In the genomic region with DNA sequence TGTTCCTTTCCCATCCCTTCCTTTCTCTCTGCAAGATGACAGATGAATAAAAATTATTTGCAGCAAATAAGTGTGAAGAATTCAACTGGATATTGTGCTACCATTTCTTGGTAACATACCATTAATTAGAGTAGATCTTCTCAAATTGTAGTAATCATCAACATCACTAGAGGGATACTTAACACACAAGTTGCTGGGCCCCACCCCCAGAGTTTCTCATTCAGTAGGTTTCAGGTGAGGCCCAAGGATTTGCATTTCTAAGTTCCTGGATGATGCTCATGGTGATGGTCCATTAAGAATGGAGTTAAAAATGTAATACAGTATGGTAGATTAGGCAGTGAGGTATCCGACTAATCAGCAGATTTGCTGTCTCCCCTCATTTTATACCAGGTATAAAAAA, we compare ENCODE assay signal across 2 cellular contexts.
TF ChIP-seq lines count a peak whose summit lies in the region.

No MANE protein-coding gene starts in this region.

TF ChIP-seq in GM23338, 12 proteins besides CTCF, POLR2A, EP300 and RAD21:
- no peak for TF ChIP-seq CREB1 (CRISPR knock-in tag; IDR thresholded peaks at IDR 0.05; ENCODE audit: low read depth)
- TF ChIP-seq EZH2phosphoT487 (IDR thresholded peaks at IDR 0.05; ENCODE audit: unreplicated experiment): no peak
- TF ChIP-seq STAT1 (IDR thresholded peaks at IDR 0.05; ENCODE audit: unreplicated experiment): no peak
- no peak for TF ChIP-seq ZNF331 (CRISPR knock-in tag; IDR thresholded peaks at IDR 0.05; ENCODE audit: low read depth)
- no peak for TF ChIP-seq JUNB (IDR thresholded peaks at IDR 0.05; ENCODE audit: unreplicated experiment)
- TF ChIP-seq NANOG (IDR thresholded peaks at IDR 0.05; ENCODE audit: borderline replicate concordance): no peak
- TF ChIP-seq ZNF114 (CRISPR knock-in tag; IDR thresholded peaks at IDR 0.05): no peak
- TF ChIP-seq, protein P1, sequence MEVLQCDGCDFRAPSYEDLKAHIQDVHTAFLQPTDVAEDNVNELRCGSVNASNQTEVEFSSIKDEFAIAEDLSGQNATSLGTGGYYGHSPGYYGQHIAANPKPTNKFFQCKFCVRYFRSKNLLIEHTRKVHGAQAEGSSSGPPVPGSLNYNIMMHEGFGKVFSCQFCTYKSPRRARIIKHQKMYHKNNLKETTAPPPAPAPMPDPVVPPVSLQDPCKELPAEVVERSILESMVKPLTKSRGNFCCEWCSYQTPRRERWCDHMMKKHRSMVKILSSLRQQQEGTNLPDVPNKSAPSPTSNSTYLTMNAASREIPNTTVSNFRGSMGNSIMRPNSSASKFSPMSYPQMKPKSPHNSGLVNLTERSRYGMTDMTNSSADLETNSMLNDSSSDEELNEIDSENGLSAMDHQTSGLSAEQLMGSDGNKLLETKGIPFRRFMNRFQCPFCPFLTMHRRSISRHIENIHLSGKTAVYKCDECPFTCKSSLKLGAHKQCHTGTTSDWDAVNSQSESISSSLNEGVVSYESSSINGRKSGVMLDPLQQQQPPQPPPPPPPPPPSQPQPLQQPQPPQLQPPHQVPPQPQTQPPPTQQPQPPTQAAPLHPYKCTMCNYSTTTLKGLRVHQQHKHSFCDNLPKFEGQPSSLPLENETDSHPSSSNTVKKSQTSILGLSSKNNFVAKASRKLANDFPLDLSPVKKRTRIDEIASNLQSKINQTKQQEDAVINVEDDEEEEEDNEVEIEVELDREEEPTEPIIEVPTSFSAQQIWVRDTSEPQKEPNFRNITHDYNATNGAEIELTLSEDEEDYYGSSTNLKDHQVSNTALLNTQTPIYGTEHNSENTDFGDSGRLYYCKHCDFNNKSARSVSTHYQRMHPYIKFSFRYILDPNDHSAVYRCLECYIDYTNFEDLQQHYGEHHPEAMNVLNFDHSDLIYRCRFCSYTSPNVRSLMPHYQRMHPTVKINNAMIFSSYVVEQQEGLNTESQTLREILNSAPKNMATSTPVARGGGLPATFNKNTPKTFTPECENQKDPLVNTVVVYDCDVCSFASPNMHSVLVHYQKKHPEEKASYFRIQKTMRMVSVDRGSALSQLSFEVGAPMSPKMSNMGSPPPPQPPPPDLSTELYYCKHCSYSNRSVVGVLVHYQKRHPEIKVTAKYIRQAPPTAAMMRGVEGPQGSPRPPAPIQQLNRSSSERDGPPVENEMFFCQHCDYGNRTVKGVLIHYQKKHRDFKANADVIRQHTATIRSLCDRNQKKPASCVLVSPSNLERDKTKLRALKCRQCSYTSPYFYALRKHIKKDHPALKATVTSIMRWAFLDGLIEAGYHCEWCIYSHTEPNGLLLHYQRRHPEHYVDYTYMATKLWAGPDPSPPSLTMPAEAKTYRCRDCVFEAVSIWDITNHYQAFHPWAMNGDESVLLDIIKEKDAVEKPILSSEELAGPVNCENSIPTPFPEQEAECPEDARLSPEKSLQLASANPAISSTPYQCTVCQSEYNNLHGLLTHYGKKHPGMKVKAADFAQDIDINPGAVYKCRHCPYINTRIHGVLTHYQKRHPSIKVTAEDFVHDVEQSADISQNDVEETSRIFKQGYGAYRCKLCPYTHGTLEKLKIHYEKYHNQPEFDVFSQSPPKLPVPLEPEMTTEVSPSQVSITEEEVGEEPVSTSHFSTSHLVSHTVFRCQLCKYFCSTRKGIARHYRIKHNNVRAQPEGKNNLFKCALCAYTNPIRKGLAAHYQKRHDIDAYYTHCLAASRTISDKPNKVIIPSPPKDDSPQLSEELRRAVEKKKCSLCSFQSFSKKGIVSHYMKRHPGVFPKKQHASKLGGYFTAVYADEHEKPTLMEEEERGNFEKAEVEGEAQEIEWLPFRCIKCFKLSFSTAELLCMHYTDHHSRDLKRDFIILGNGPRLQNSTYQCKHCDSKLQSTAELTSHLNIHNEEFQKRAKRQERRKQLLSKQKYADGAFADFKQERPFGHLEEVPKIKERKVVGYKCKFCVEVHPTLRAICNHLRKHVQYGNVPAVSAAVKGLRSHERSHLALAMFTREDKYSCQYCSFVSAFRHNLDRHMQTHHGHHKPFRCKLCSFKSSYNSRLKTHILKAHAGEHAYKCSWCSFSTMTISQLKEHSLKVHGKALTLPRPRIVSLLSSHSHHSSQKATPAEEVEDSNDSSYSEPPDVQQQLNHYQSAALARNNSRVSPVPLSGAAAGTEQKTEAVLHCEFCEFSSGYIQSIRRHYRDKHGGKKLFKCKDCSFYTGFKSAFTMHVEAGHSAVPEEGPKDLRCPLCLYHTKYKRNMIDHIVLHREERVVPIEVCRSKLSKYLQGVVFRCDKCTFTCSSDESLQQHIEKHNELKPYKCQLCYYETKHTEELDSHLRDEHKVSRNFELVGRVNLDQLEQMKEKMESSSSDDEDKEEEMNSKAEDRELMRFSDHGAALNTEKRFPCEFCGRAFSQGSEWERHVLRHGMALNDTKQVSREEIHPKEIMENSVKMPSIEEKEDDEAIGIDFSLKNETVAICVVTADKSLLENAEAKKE (CRISPR knock-in tag; IDR thresholded peaks at IDR 0.05): no peak
- TF ChIP-seq, protein P2, sequence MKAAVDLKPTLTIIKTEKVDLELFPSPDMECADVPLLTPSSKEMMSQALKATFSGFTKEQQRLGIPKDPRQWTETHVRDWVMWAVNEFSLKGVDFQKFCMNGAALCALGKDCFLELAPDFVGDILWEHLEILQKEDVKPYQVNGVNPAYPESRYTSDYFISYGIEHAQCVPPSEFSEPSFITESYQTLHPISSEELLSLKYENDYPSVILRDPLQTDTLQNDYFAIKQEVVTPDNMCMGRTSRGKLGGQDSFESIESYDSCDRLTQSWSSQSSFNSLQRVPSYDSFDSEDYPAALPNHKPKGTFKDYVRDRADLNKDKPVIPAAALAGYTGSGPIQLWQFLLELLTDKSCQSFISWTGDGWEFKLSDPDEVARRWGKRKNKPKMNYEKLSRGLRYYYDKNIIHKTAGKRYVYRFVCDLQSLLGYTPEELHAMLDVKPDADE (IDR thresholded peaks at IDR 0.05): no peak
- TF ChIP-seq, protein P3, sequence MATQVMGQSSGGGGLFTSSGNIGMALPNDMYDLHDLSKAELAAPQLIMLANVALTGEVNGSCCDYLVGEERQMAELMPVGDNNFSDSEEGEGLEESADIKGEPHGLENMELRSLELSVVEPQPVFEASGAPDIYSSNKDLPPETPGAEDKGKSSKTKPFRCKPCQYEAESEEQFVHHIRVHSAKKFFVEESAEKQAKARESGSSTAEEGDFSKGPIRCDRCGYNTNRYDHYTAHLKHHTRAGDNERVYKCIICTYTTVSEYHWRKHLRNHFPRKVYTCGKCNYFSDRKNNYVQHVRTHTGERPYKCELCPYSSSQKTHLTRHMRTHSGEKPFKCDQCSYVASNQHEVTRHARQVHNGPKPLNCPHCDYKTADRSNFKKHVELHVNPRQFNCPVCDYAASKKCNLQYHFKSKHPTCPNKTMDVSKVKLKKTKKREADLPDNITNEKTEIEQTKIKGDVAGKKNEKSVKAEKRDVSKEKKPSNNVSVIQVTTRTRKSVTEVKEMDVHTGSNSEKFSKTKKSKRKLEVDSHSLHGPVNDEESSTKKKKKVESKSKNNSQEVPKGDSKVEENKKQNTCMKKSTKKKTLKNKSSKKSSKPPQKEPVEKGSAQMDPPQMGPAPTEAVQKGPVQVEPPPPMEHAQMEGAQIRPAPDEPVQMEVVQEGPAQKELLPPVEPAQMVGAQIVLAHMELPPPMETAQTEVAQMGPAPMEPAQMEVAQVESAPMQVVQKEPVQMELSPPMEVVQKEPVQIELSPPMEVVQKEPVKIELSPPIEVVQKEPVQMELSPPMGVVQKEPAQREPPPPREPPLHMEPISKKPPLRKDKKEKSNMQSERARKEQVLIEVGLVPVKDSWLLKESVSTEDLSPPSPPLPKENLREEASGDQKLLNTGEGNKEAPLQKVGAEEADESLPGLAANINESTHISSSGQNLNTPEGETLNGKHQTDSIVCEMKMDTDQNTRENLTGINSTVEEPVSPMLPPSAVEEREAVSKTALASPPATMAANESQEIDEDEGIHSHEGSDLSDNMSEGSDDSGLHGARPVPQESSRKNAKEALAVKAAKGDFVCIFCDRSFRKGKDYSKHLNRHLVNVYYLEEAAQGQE (IDR thresholded peaks at IDR 0.05; ENCODE audit: unreplicated experiment): no peak

TF ChIP-seq in H1, 55 proteins besides CTCF, POLR2A, EP300 and RAD21:
- TF ChIP-seq KDM4A (IDR thresholded peaks at IDR 0.05; ENCODE audit: low read depth, low read length, severe bottlenecking) (no peak), POU5F1 (IDR thresholded peaks at IDR 0.05; ENCODE audit: low read depth, low read length) (no peak), HDAC6 (IDR thresholded peaks at IDR 0.05; ENCODE audit: low read depth, low read length) (no peak), CEBPB (IDR thresholded peaks at IDR 0.05; ENCODE audit: low read depth, low read length) (no peak), YY1 (IDR thresholded peaks at IDR 0.05; ENCODE audit: low read depth, low read length) (no peak), KDM1A (IDR thresholded peaks at IDR 0.05; ENCODE audit: borderline replicate concordance, low read length) (no peak), CREB1 (IDR thresholded peaks at IDR 0.05) (no peak), GTF2F1 (IDR thresholded peaks at IDR 0.05; ENCODE audit: borderline replicate concordance, low read depth, low read length) (no peak), RFX5 (IDR thresholded peaks at IDR 0.05; ENCODE audit: borderline replicate concordance, low read depth, low read length) (no peak), SIRT6 (IDR thresholded peaks at IDR 0.05; ENCODE audit: low read length) (no peak), SIN3A (conservative IDR thresholded peaks at IDR 0.05 in 1 of 2, IDR thresholded peaks at IDR 0.05 in 1 of 2; ENCODE audit: low read depth in 1 of 2, low read length in 2 of 2) (no peak), TBP (IDR thresholded peaks at IDR 0.05; ENCODE audit: low read depth, low read length) (no peak), NRF1 (IDR thresholded peaks at IDR 0.05; ENCODE audit: low read depth, low read length) (no peak), POLR2AphosphoS5 (IDR thresholded peaks at IDR 0.05; ENCODE audit: low read depth, low read length) (no peak), TAF7 (optimal IDR thresholded peaks at IDR 0.05; ENCODE audit: borderline replicate concordance, low read depth, low read length) (no peak), RBBP5 (IDR thresholded peaks at IDR 0.05; ENCODE audit: borderline replicate concordance, low read depth, low read length) (no peak)
- TF ChIP-seq, protein P4, sequence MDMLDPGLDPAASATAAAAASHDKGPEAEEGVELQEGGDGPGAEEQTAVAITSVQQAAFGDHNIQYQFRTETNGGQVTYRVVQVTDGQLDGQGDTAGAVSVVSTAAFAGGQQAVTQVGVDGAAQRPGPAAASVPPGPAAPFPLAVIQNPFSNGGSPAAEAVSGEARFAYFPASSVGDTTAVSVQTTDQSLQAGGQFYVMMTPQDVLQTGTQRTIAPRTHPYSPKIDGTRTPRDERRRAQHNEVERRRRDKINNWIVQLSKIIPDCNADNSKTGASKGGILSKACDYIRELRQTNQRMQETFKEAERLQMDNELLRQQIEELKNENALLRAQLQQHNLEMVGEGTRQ (IDR thresholded peaks at IDR 0.05; ENCODE audit: low read length): no peak
TF ChIP-seq in H1: peak in this region for 0.
